In genomic region chr7:138892808-138893207, GRCh38 we compare ENCODE assay signal across 17 cellular contexts.
DNase-seq lines count a peak whose midpoint lies in the region; ATAC-seq, FAIRE-seq and TF ChIP-seq lines count a peak whose summit lies in the region.
"Had no signal": no experiment of that assay in that cellular context is flagged by ENCODE, and none has a peak within 500 bp of the region (broad histone marks: within the 10 kb centered on the region; RNA-seq: fewer than 3 reads in every experiment).

No MANE protein-coding gene starts in this region.

- H3K4me1 Mint-ChIP-seq in nephron, result peaks cover 68% of the 10 kb centered on the region
- H3K4me1 Mint-ChIP-seq in activated T-cell treated with anti-CD3 and anti-CD28 coated beads, Interleukin-2, amount 50 U/mL, for 24 hours (ENCODE audit: low read depth), result peaks cover 3% of the 10 kb centered on the region

- H3K9me3 Mint-ChIP-seq in nephron, result no peaks in the 10 kb centered on the region
- H3K9me3 Mint-ChIP-seq in activated T-cell treated with anti-CD3 and anti-CD28 coated beads, Interleukin-2, amount 50 U/mL, for 24 hours, result no peaks in the 10 kb centered on the region
- H3K9me3 Mint-ChIP-seq: H9 had no signal

- FAIRE-seq in bronchial epithelial cell (lab: Jason Lieb, UNC), result no peak

- peaks cover 5% of the 10 kb centered on the region for H3K27me3 Mint-ChIP-seq in nephron (ENCODE audit: low read depth)
- H3K27me3 Mint-ChIP-seq in activated T-cell treated with anti-CD3 and anti-CD28 coated beads, Interleukin-2, amount 50 U/mL, for 24 hours, result peaks cover 8% of the 10 kb centered on the region

- H3K4me3 Mint-ChIP-seq in nephron, result no peak overlapping the region
- no peak overlapping the region for H3K4me3 Mint-ChIP-seq in activated T-cell treated with anti-CD3 and anti-CD28 coated beads, Interleukin-2, amount 50 U/mL, for 24 hours
- H3K4me3 Mint-ChIP-seq: H9 had no signal

- no peak overlapping the region for H3K4me3 ChIP-seq in bronchial epithelial cell (ENCODE audit: low read depth, low read length)
- H3K4me3 ChIP-seq: BLaER1 had no signal

- H3K27ac Mint-ChIP-seq in nephron, result peak overlapping the region; percentile 14 to 47 (median 41)
- no peak overlapping the region for H3K27ac Mint-ChIP-seq in activated T-cell treated with anti-CD3 and anti-CD28 coated beads, Interleukin-2, amount 50 U/mL, for 24 hours

- TF ChIP-seq CTCF in bronchial epithelial cell (IDR thresholded peaks at IDR 0.05; ENCODE audit: insufficient read depth, low read length, severe bottlenecking) (no peak), nephron (IDR thresholded peaks at IDR 0.05; ENCODE audit: unreplicated experiment in 3 of 3) (no peak), omental fat pad (IDR thresholded peaks at IDR 0.05) (no peak)

- H3K36me3 ChIP-seq in bronchial epithelial cell (ENCODE audit: control insufficient read depth, insufficient read depth, low read length), result no peaks in the 10 kb centered on the region

- ATAC-seq in omental fat pad (ENCODE audit: low FRiP score) (no peak), HG03045 (IDR thresholded peaks at IDR 0.05; ENCODE audit: unreplicated experiment) (no peak)

- DNase-seq in DMS153 (lab: John Stamatoyannopoulos, UW) (peak; percentile 57), NCI-H2029 treated with DMSO at 0.1 percent for 48 hours (lab: John Stamatoyannopoulos, UW) (peak; percentile 63), bronchial epithelial cell (ENCODE audit: low read depth) (peak; percentile 44), omental fat pad (ENCODE audit: low spot score) (no peak)
- DNase-seq in activated T-cell treated with anti-CD3 and anti-CD28 coated beads, Interleukin-2, amount 50 U/mL, for 24 hours, result no peak
- DNase-seq in stimulated activated CD4-positive, alpha-beta T cell treated with anti-CD3 and anti-CD28 coated beads, Interleukin-12 subunit alpha, Interleukin-12 subunit beta, amount 100 ng/mL, for 4 hours, result no peak
- DNase-seq: DMS 273 treated with DMSO at 0.1 percent for 48 hours, H9, Karpas-422, NCI-H1417 treated with DMSO at 0.1 percent for 48 hours, NCI-H2107, NCI-H446 treated with DMSO at 0.1 percent for 48 hours, RPMI8226, SW 1271 had no signal

- peaks cover 46% of the 10 kb centered on the region for H3K36me3 Mint-ChIP-seq in nephron (ENCODE audit: low read depth)
- H3K36me3 Mint-ChIP-seq in activated T-cell treated with anti-CD3 and anti-CD28 coated beads, Interleukin-2, amount 50 U/mL, for 24 hours (ENCODE audit: low read depth), result no peaks in the 10 kb centered on the region

- H3K27me3 ChIP-seq in bronchial epithelial cell (ENCODE audit: control insufficient read depth, insufficient read depth, low read length), result no peaks in the 10 kb centered on the region
- H3K27me3 ChIP-seq: BLaER1 had no signal

Comparison
In these comparisons a context has a peak if more than half of its experiments do, and no peak if none do; other contexts are left out.
1. DNase-seq: peak in DMS153 (single experiment), NCI-H2029 treated with DMSO at 0.1 percent for 48 hours (single experiment) and bronchial epithelial cell (single experiment); none in activated T-cell treated with anti-CD3 and anti-CD28 coated beads, Interleukin-2, amount 50 U/mL, for 24 hours (single experiment), omental fat pad (single experiment) and stimulated activated CD4-positive, alpha-beta T cell treated with anti-CD3 and anti-CD28 coated beads, Interleukin-12 subunit alpha, Interleukin-12 subunit beta, amount 100 ng/mL, for 4 hours (single experiment).